Comparison of ENCODE assay signal across 1 cellular context in genomic region chr9:127588740-127589506, GRCh38.
TF ChIP-seq lines count a peak whose summit lies in the region.

No MANE protein-coding gene starts in this region.

TF ChIP-seq in K562, 482 proteins besides CTCF, POLR2A, EP300 and RAD21:
- TF ChIP-seq NR2C1 (IDR thresholded peaks at IDR 0.05): no peak
- no peak for TF ChIP-seq NR2C1 (tag; IDR thresholded peaks at IDR 0.05)
- TF ChIP-seq ZKSCAN1 (IDR thresholded peaks at IDR 0.05; ENCODE audit: low read depth, low read length): 0 out of 2 replicates have a peak, but pooled peaks have one; percentile 42
- TF ChIP-seq GABPB1 (CRISPR knock-in tag; IDR thresholded peaks at IDR 0.05): no peak
- no peak for TF ChIP-seq ZNF263 (CRISPR knock-in tag; IDR thresholded peaks at IDR 0.05; ENCODE audit: borderline replicate concordance)
- TF ChIP-seq PTTG1 (tag; IDR thresholded peaks at IDR 0.05; ENCODE audit: low read depth): no peak
